In genomic region chr3:28139967-28140634, GRCh38 we compare ENCODE assay signal across 1 cellular context.
TF ChIP-seq lines count a peak whose summit lies in the region.

No MANE protein-coding gene starts in this region.

TF ChIP-seq in HepG2, 621 proteins besides CTCF, POLR2A, EP300 and RAD21 (continued from another document and continues in another):
- TF ChIP-seq, protein P1, sequence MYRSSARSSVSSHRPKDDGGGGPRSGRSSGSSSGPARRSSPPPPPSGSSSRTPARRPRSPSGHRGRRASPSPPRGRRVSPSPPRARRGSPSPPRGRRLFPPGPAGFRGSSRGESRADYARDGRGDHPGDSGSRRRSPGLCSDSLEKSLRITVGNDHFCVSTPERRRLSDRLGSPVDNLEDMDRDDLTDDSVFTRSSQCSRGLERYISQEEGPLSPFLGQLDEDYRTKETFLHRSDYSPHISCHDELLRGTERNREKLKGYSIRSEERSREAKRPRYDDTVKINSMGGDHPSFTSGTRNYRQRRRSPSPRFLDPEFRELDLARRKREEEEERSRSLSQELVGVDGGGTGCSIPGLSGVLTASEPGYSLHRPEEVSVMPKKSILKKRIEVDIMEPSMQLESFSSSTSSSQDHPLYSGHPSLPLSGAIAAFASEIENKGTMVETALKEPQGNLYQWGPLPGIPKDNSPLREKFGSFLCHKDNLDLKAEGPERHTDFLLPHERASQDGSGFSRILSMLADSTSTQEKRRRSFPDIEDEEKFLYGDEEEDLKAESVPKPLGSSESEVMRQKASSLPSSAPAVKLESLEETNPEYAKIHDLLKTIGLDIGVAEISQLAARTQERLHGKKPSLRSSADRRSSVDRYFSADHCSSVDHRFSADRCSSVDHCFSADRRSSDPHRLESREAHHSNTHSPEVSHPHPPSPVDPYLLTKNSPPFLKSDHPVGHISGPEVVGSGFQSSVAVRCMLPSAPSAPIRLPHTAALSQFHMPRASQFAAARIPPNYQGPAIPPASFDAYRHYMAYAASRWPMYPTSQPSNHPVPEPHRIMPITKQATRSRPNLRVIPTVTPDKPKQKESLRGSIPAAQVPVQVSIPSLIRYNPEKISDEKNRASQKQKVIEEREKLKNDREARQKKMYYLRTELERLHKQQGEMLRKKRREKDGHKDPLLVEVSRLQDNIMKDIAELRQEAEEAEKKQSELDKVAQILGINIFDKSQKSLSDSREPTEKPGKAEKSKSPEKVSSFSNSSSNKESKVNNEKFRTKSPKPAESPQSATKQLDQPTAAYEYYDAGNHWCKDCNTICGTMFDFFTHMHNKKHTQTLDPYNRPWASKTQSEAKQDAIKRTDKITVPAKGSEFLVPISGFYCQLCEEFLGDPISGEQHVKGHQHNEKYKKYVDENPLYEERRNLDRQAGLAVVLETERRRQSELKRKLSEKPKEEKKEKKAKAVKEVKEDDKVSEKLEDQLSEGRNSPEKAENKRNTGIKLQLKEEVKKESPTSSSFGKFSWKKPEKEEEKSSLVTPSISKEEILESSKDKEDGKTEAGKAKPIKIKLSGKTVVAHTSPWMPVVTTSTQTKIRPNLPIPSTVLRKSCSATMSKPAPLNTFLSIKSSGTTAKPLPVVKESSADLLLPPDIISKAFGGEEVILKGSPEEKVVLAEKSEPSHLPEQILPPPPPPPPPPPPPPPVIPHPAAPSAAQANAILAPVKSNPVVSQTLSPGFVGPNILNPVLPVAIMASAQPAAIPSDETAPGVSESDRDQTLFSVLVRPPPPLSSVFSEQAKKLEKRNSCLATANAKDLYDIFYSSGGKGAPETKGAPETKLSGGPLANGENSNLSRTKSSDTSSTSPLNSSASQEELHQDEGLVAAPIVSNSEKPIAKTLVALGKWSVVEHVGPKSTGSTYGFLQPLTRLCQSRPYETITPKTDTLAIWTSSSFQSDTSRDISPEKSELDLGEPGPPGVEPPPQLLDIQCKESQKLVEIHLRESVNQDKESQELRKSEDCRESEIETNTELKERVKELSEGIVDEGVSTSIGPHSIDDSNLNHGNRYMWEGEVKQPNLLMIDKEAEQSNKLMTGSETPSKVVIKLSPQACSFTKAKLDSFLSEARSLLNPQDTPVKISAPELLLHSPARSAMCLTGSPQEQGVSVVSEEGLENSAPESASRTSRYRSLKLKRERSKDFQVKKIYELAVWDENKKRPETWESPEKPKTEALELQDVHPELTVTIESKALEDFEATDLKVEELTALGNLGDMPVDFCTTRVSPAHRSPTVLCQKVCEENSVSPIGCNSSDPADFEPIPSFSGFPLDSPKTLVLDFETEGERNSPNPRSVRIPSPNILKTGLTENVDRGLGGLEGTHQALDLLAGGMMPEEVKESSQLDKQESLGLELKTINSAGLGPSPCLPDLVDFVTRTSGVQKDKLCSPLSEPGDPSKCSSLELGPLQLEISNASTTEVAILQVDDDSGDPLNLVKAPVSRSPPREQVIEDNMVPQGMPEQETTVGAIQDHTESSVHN (CRISPR knock-in tag; IDR thresholded peaks at IDR 0.05), result no peak
- no peak for TF ChIP-seq ZNF496 (CRISPR knock-in tag; IDR thresholded peaks at IDR 0.05; ENCODE audit: insufficient replicate concordance)
- no peak for TF ChIP-seq ZNF879 (CRISPR knock-in tag; IDR thresholded peaks at IDR 0.05)
- no peak for TF ChIP-seq NFYC (CRISPR knock-in tag; IDR thresholded peaks at IDR 0.05)
- TF ChIP-seq GATAD2A (CRISPR knock-in tag; IDR thresholded peaks at IDR 0.05), result peak; percentile 79
- no peak for TF ChIP-seq ZNF20 (CRISPR knock-in tag; IDR thresholded peaks at IDR 0.05)
- no peak for TF ChIP-seq SNRNP70 (IDR thresholded peaks at IDR 0.05; ENCODE audit: low read depth, low read length)
- TF ChIP-seq, protein P2, sequence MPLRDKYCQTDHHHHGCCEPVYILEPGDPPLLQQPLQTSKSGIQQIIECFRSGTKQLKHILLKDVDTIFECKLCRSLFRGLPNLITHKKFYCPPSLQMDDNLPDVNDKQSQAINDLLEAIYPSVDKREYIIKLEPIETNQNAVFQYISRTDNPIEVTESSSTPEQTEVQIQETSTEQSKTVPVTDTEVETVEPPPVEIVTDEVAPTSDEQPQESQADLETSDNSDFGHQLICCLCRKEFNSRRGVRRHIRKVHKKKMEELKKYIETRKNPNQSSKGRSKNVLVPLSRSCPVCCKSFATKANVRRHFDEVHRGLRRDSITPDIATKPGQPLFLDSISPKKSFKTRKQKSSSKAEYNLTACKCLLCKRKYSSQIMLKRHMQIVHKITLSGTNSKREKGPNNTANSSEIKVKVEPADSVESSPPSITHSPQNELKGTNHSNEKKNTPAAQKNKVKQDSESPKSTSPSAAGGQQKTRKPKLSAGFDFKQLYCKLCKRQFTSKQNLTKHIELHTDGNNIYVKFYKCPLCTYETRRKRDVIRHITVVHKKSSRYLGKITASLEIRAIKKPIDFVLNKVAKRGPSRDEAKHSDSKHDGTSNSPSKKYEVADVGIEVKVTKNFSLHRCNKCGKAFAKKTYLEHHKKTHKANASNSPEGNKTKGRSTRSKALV (CRISPR knock-in tag; IDR thresholded peaks at IDR 0.05), result no peak
- no peak for TF ChIP-seq TERF1 (CRISPR knock-in tag; IDR thresholded peaks at IDR 0.05)
- TF ChIP-seq, protein P3, sequence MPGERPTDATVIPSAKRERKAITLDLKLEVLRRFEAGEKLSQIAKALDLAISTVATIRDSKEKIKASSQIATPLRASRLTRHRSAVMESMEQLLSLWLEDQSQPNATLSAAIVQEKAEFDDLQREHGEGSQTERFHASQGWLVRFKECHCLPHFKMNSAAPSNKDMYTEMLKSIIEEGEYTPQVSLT (CRISPR knock-in tag; IDR thresholded peaks at IDR 0.05; ENCODE audit: borderline replicate concordance, low read depth), result no peak
- TF ChIP-seq GMEB1 (CRISPR knock-in tag; IDR thresholded peaks at IDR 0.05; ENCODE audit: borderline replicate concordance), result no peak
- peak; percentile 22; the same call in 1 of the 2 replicates for TF ChIP-seq HDAC2 (CRISPR knock-in tag; IDR thresholded peaks at IDR 0.05)
- no peak for TF ChIP-seq NCOR1 (IDR thresholded peaks at IDR 0.05; ENCODE audit: borderline replicate concordance, low read length)
- TF ChIP-seq ZNF652 (CRISPR knock-in tag; IDR thresholded peaks at IDR 0.05; ENCODE audit: borderline replicate concordance, low read depth), result no peak
- TF ChIP-seq ERF (CRISPR knock-in tag; IDR thresholded peaks at IDR 0.05), result no peak
- TF ChIP-seq FOXJ3 (CRISPR knock-in tag; IDR thresholded peaks at IDR 0.05; ENCODE audit: borderline replicate concordance), result peak; percentile 51; the same call in 1 of the 2 replicates
- no peak for TF ChIP-seq YEATS4 (CRISPR knock-in tag; IDR thresholded peaks at IDR 0.05; ENCODE audit: borderline replicate concordance)
- no peak for TF ChIP-seq ZBTB3 (CRISPR knock-in tag; IDR thresholded peaks at IDR 0.05; ENCODE audit: borderline replicate concordance, low read depth)
- no peak for TF ChIP-seq SSRP1 (CRISPR knock-in tag; IDR thresholded peaks at IDR 0.05)
- no peak for TF ChIP-seq ZNF781 (CRISPR knock-in tag; IDR thresholded peaks at IDR 0.05; ENCODE audit: borderline replicate concordance, not compliant biosample characterization)
- TF ChIP-seq ELF3 (CRISPR knock-in tag; IDR thresholded peaks at IDR 0.05), result peak; percentile 43; the same call in 1 of the 2 replicates
- no peak for TF ChIP-seq ZNF788 (CRISPR knock-in tag; IDR thresholded peaks at IDR 0.05; ENCODE audit: borderline replicate concordance)
- TF ChIP-seq POLR2AphosphoS5 (IDR thresholded peaks at IDR 0.05; ENCODE audit: low read depth, low read length), result no peak
- peak; percentile 46; the same call in 1 of the 2 replicates for TF ChIP-seq ARID3A (IDR thresholded peaks at IDR 0.05; ENCODE audit: low read depth, low read length)
- TF ChIP-seq ZNF816 (CRISPR knock-in tag; IDR thresholded peaks at IDR 0.05; ENCODE audit: borderline replicate concordance), result no peak
- TF ChIP-seq SRSF4 (IDR thresholded peaks at IDR 0.05; ENCODE audit: low read depth, low read length, poor library complexity, severe bottlenecking), result no peak
- no peak for TF ChIP-seq ZFP90 (CRISPR knock-in tag; IDR thresholded peaks at IDR 0.05; ENCODE audit: borderline replicate concordance)
- TF ChIP-seq PCBP1 (IDR thresholded peaks at IDR 0.05; ENCODE audit: borderline replicate concordance, low read depth, low read length), result no peak
- TF ChIP-seq ZNF460 (CRISPR knock-in tag; IDR thresholded peaks at IDR 0.05; ENCODE audit: borderline replicate concordance), result no peak
- peak; percentile 63; the same call in 1 of the 2 replicates for TF ChIP-seq CREM (IDR thresholded peaks at IDR 0.05)
- no peak for TF ChIP-seq CREM (CRISPR knock-in tag; IDR thresholded peaks at IDR 0.05)
- TF ChIP-seq YY1 (IDR thresholded peaks at IDR 0.05; ENCODE audit: insufficient read depth, insufficient replicate concordance, low read depth, low read length), result no peak
- TF ChIP-seq ZNF737 (CRISPR knock-in tag; IDR thresholded peaks at IDR 0.05; ENCODE audit: borderline replicate concordance), result no peak
- TF ChIP-seq POLR2G (IDR thresholded peaks at IDR 0.05; ENCODE audit: low read depth, low read length), result no peak
- peak; percentile 52 to 62; a peak in 2 of 4 replicates for TF ChIP-seq MAFK (conservative IDR thresholded peaks at IDR 0.05 in 1 of 2, IDR thresholded peaks at IDR 0.05 in 1 of 2; ENCODE audit: low read length in 2 of 2)
- TF ChIP-seq NPAS2 (CRISPR knock-in tag; IDR thresholded peaks at IDR 0.05; ENCODE audit: borderline replicate concordance), result no peak
- TF ChIP-seq, protein P4, sequence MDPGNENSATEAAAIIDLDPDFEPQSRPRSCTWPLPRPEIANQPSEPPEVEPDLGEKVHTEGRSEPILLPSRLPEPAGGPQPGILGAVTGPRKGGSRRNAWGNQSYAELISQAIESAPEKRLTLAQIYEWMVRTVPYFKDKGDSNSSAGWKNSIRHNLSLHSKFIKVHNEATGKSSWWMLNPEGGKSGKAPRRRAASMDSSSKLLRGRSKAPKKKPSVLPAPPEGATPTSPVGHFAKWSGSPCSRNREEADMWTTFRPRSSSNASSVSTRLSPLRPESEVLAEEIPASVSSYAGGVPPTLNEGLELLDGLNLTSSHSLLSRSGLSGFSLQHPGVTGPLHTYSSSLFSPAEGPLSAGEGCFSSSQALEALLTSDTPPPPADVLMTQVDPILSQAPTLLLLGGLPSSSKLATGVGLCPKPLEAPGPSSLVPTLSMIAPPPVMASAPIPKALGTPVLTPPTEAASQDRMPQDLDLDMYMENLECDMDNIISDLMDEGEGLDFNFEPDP (CRISPR knock-in tag; conservative IDR thresholded peaks at IDR 0.05), result no peak
- no peak for TF ChIP-seq ZNF768 (CRISPR knock-in tag; IDR thresholded peaks at IDR 0.05)
- TF ChIP-seq CBX2 (IDR thresholded peaks at IDR 0.05; ENCODE audit: low read depth, low read length), result no peak
- TF ChIP-seq CBX2 (CRISPR knock-in tag; IDR thresholded peaks at IDR 0.05; ENCODE audit: low read depth), result no peak
- no peak for TF ChIP-seq FLYWCH1 (CRISPR knock-in tag; IDR thresholded peaks at IDR 0.05)
- TF ChIP-seq ZNF253 (CRISPR knock-in tag; IDR thresholded peaks at IDR 0.05; ENCODE audit: borderline replicate concordance), result no peak
- TF ChIP-seq, protein P5, sequence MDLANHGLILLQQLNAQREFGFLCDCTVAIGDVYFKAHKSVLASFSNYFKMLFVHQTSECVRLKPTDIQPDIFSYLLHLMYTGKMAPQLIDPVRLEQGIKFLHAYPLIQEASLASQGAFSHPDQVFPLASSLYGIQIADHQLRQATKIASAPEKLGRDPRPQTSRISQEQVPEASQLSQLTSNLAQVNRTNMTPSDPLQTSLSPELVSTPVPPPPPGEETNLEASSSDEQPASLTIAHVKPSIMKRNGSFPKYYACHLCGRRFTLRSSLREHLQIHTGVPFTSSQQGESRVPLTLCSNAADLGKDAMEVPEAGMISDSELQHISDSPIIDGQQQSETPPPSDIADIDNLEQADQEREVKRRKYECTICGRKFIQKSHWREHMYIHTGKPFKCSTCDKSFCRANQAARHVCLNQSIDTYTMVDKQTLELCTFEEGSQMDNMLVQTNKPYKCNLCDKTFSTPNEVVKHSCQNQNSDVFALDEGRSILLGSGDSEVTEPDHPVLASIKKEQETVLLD (CRISPR knock-in tag; IDR thresholded peaks at IDR 0.05; ENCODE audit: low read depth), result no peak
- no peak for TF ChIP-seq GABPB1 (CRISPR knock-in tag; IDR thresholded peaks at IDR 0.05)
- no peak for TF ChIP-seq HOXD1 (CRISPR knock-in tag; IDR thresholded peaks at IDR 0.05)
- no peak for TF ChIP-seq TRAFD1 (CRISPR knock-in tag; IDR thresholded peaks at IDR 0.05; ENCODE audit: borderline replicate concordance)
